10 cellular contexts compared by ENCODE assay signal in genomic region chr1:173276922-173277800, GRCh38.
DNase-seq lines count a peak whose midpoint lies in the region; ATAC-seq and TF ChIP-seq lines count a peak whose summit lies in the region.
"Had no signal": no experiment of that assay in that cellular context is flagged by ENCODE, and none has a peak within 500 bp of the region (broad histone marks: within the 10 kb centered on the region; RNA-seq: fewer than 3 reads in every experiment).

No MANE protein-coding gene starts in this region.

- ATAC-seq in activated T-cell treated with anti-CD3 and anti-CD28 coated beads, Interleukin-2, amount 50 U/mL, for 4 hours, result peak; percentile 57 to 79
- peak; percentile 89 for ATAC-seq in GM21619 (IDR thresholded peaks at IDR 0.05; ENCODE audit: unreplicated experiment)
- peak; percentile 70 for ATAC-seq in HG03139 (IDR thresholded peaks at IDR 0.05; ENCODE audit: unreplicated experiment)
- peak; percentile 90 for ATAC-seq in stimulated activated memory B cell treated with anti-CD40 and anti-IgM and Interleukin-4, amounts not matched to agents 10 μg/mL and 1 μg/mL and 100 μg/mL, for 72 hours
- ATAC-seq: A549 had no signal

- no peaks in the 10 kb centered on the region for H3K36me3 Mint-ChIP-seq in activated T-cell treated with anti-CD3 and anti-CD28 coated beads, Interleukin-2, amount 50 U/mL, for 4 hours (ENCODE audit: insufficient read depth)
- H3K36me3 Mint-ChIP-seq in stimulated activated memory B cell treated with anti-CD40 and anti-IgM and Interleukin-4, amounts not matched to agents 10 μg/mL and 1 μg/mL and 100 μg/mL, for 72 hours, result peaks cover 7% of the 10 kb centered on the region

- no peak overlapping the region for H3K4me3 ChIP-seq in coronary artery
- H3K4me3 ChIP-seq: A549 had no signal

- no peaks in the 10 kb centered on the region for H3K27me3 Mint-ChIP-seq in activated T-cell treated with anti-CD3 and anti-CD28 coated beads, Interleukin-2, amount 50 U/mL, for 4 hours (ENCODE audit: low read depth)
- H3K27me3 Mint-ChIP-seq in stimulated activated memory B cell treated with anti-CD40 and anti-IgM and Interleukin-4, amounts not matched to agents 10 μg/mL and 1 μg/mL and 100 μg/mL, for 72 hours, result no peaks in the 10 kb centered on the region

- no peak for DNase-seq in activated T-cell treated with anti-CD3 and anti-CD28 coated beads, Interleukin-2, amount 50 U/mL, for 4 hours
- no peak for DNase-seq in activated T-cell treated with anti-CD3 and anti-CD28 coated beads, Interleukin-2, amount 50 U/mL, for 1 hour
- DNase-seq in substantia nigra (lab: John Stamatoyannopoulos, UW) (no peak), ecto neural progenitor cell (ENCODE audit: low spot score) (no peak), coronary artery (ENCODE audit: low spot score) (no peak)
- DNase-seq: DMS79 treated with DMSO at 0.1 percent for 48 hours had no signal

- peaks cover 3% of the 10 kb centered on the region for H3K4me1 Mint-ChIP-seq in activated T-cell treated with anti-CD3 and anti-CD28 coated beads, Interleukin-2, amount 50 U/mL, for 4 hours (ENCODE audit: low read depth)
- peaks cover 28% of the 10 kb centered on the region for H3K4me1 Mint-ChIP-seq in stimulated activated memory B cell treated with anti-CD40 and anti-IgM and Interleukin-4, amounts not matched to agents 10 μg/mL and 1 μg/mL and 100 μg/mL, for 72 hours

- no peak overlapping the region for H3K4me3 Mint-ChIP-seq in activated T-cell treated with anti-CD3 and anti-CD28 coated beads, Interleukin-2, amount 50 U/mL, for 4 hours
- H3K4me3 Mint-ChIP-seq in stimulated activated memory B cell treated with anti-CD40 and anti-IgM and Interleukin-4, amounts not matched to agents 10 μg/mL and 1 μg/mL and 100 μg/mL, for 72 hours, result no peak overlapping the region

- no peak for TF ChIP-seq CTCF in coronary artery (IDR thresholded peaks at IDR 0.05)

- H3K27ac ChIP-seq in substantia nigra (ENCODE audit: low read depth, low read length, poor library complexity, severe bottlenecking) (no peak overlapping the region), coronary artery (no peak overlapping the region)
- H3K27ac ChIP-seq: A549 had no signal

- H3K9me3 Mint-ChIP-seq in activated T-cell treated with anti-CD3 and anti-CD28 coated beads, Interleukin-2, amount 50 U/mL, for 4 hours, result no peaks in the 10 kb centered on the region
- peaks cover 4% of the 10 kb centered on the region for H3K9me3 Mint-ChIP-seq in stimulated activated memory B cell treated with anti-CD40 and anti-IgM and Interleukin-4, amounts not matched to agents 10 μg/mL and 1 μg/mL and 100 μg/mL, for 72 hours

- H3K27ac Mint-ChIP-seq in stimulated activated memory B cell treated with anti-CD40 and anti-IgM and Interleukin-4, amounts not matched to agents 10 μg/mL and 1 μg/mL and 100 μg/mL, for 72 hours, result peak overlapping the region; percentile 63
